Comparison of ENCODE assay signal across 6 cellular contexts in genomic region chr6:63546236-63546635, GRCh38.
"Had no signal": no experiment of that assay in that cellular context is flagged by ENCODE, and none has a peak within 500 bp of the region (broad histone marks: within the 10 kb centered on the region; RNA-seq: fewer than 3 reads in every experiment).

No MANE protein-coding gene starts in this region.

- ATAC-seq: K562 had no signal

- H3K27ac ChIP-seq: HL-60 had no signal

- DNase-seq: IMR-90, KBM-7, KG1 had no signal

- FAIRE-seq: HTR-8/SVneo, K562 had no signal

- H3K4me3 ChIP-seq: K562 had no signal
